In the genomic region with DNA sequence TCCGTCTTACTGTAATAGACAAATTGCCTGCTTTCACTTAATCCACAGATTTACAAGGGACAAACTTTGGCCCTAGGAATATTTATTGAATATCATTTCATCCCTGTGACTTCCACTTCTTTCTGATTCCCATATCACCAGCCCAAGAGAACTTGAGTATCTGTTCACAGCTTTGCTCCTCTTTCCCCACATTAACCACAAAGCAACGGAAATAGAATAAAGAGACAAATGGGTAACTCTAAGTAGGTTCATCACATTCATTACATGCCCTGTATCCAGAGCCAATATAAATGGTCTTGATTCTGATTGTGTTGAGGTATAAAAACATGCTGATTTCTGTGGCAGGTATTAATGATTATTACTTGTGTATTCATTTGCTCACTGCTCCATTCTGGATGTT, we compare ENCODE assay signal across 18 cellular contexts. TPM values are rescaled to one million over a fixed set of nuclear protein-coding genes. Genes with fewer than 3 reads are reported as not detected.
"Had no signal": no experiment of that assay in that cellular context is flagged by ENCODE, and none has a peak within 500 bp of the region (broad histone marks: within the 10 kb centered on the region; RNA-seq: fewer than 3 reads in every experiment).

No MANE protein-coding gene starts in this region.

- ATAC-seq: activated CD8-positive, alpha-beta T cell treated with anti-CD3 and anti-CD28 coated beads, Interleukin-2, amount 10 ng/mL, durations not matched to agents 7 days and 5 days; activated naive CD8-positive, alpha-beta T cell treated with anti-CD3 and anti-CD28 coated beads, Interleukin-2, amount 50 U/mL, for 24 hours; lower lobe of right lung; natural killer cell treated with Interleukin-12 subunit alpha and Interleukin-12 subunit beta and Interleukin-15 and Interleukin-18, amount 100 ng/mL, for 72 hours; stimulated activated naive CD8-positive, alpha-beta T cell treated with anti-CD3 and anti-CD28 coated beads, Interleukin-15, Interleukin-2, amounts not matched to agents 100 U/mL and 50 U/mL, for 24 hours had no signal

- H3K4me3 ChIP-seq: lower lobe of right lung, SJCRH30, testis had no signal

- H3K9me3 ChIP-seq: lower lobe of right lung, SJCRH30, testis had no signal

- H3K27ac ChIP-seq: epithelial cell of prostate, lower lobe of right lung, SJCRH30, VCaP had no signal

- H3K4me1 ChIP-seq: SJCRH30 had no signal

- H3K27me3 ChIP-seq: SJCRH30, testis had no signal

- DNase-seq: activated CD8-positive, alpha-beta memory T cell treated with anti-CD3 and anti-CD28 coated beads, Interleukin-2, amount 50 U/mL, for 48 hours; activated CD8-positive, alpha-beta T cell treated with anti-CD3 and anti-CD28 coated beads, Interleukin-2, amount 10 ng/mL, durations not matched to agents 7 days and 5 days; activated naive CD4-positive, alpha-beta T cell treated with Interleukin-2 at 50 U/mL for 16 hours; activated naive CD8-positive, alpha-beta T cell treated with anti-CD3 and anti-CD28 coated beads, Interleukin-2, amount 50 U/mL, for 24 hours; central memory CD4-positive, alpha-beta T cell; cortex of kidney; effector memory CD4-positive, alpha-beta T cell; lower lobe of right lung; nucleus accumbens; SJCRH30; stimulated activated CD4-positive, alpha-beta T cell treated with anti-CD3 and anti-CD28 coated beads, Interleukin-4, amount 100 ng/mL, for 1 hour; stimulated activated CD8-positive, alpha-beta memory T cell treated with anti-CD3 and anti-CD28 coated beads, Interleukin-4, amount 100 ng/mL, for 48 hours; stimulated activated naive CD8-positive, alpha-beta T cell treated with anti-CD3 and anti-CD28 coated beads, Interleukin-15, Interleukin-2, amounts not matched to agents 100 U/mL and 50 U/mL, for 24 hours had no signal

- H3K36me3 ChIP-seq: lower lobe of right lung had no signal

RNA-seq across cellular contexts. Expression of a gene that starts 41.9 kb away (rescaled TPM):
- total RNA-seq: activated CD8-positive, alpha-beta T cell treated with anti-CD3 and anti-CD28 coated beads, Interleukin-2, amount 10 ng/mL, durations not matched to agents 7 days and 5 days; natural killer cell treated with Interleukin-12 subunit alpha and Interleukin-12 subunit beta and Interleukin-15 and Interleukin-18, amount 100 ng/mL, for 72 hours; progenitor cell of endocrine pancreas; testis had no signal
